Comparison of ENCODE assay signal across 10 cellular contexts in the genomic region with DNA sequence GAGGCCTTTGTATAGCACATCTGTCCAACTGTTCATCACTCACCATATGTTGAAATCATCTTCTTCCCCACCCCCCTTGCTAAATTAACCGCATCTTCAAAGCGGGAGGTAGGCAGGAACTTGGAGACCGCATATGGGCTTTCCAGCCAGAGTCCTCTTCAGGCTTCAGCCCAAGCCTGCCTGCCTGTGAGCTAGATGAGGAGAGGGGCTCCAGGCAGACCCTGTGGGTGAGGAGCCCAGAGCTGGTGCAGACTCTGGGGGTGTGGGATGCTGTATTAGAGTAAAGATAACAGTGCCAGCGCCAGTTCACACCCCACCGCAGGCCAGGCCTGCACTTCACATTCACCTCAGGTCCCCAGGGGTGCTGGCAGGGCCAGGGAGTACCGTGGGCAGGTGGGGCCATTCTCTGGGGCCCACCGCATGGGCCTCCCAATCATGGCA. TPM values are rescaled to one million over a fixed set of nuclear protein-coding genes. Genes with fewer than 3 reads are reported as not detected.
DNase-seq lines count a peak whose midpoint lies in the region; ATAC-seq, FAIRE-seq and TF ChIP-seq lines count a peak whose summit lies in the region.
"Had no signal": no experiment of that assay in that cellular context is flagged by ENCODE, and none has a peak within 500 bp of the region (broad histone marks: within the 10 kb centered on the region; RNA-seq: fewer than 3 reads in every experiment).

No MANE protein-coding gene starts in this region.

- H3K4me3 ChIP-seq in GM23338 (no peak overlapping the region), OCI-LY7 (ENCODE audit: low read depth, low read length, poor library complexity, severe bottlenecking) (no peak overlapping the region), coronary artery (no peak overlapping the region), sigmoid colon (no peak overlapping the region)
- H3K4me3 ChIP-seq: K562 had no signal

- POLR2A ChIA-PET in OCI-LY7 (lab: Charles Lee), result no interaction called here

- TF ChIP-seq CTCF in GM23338 (conservative IDR thresholded peaks at IDR 0.05; ENCODE audit: low read depth in 2 of 2), result no peak
- TF ChIP-seq CTCF in OCI-LY7 (conservative IDR thresholded peaks at IDR 0.05; ENCODE audit: low read length), result no peak
- TF ChIP-seq CTCF in coronary artery (IDR thresholded peaks at IDR 0.05), result no peak
- no peak for TF ChIP-seq CTCF in sigmoid colon (IDR thresholded peaks at IDR 0.05)

- H3K27me3 ChIP-seq in GM23338 (ENCODE audit: insufficient read depth), result no peaks in the 10 kb centered on the region
- no peaks in the 10 kb centered on the region for H3K27me3 ChIP-seq in sigmoid colon

- H4K20me1 ChIP-seq in GM23338 (replicated peaks; ENCODE audit: insufficient read depth) (peaks cover 77% of the 10 kb centered on the region), OCI-LY7 (ENCODE audit: insufficient read depth, low read length) (peaks cover 45% of the 10 kb centered on the region)

- intact Hi-C loops in OCI-LY7 (cut with micrococcal nuclease; ENCODE audit: unreplicated experiment), result no loop called here
- intact Hi-C loops in sigmoid colon (cut with DNase I), result no loop called here
- intact Hi-C loops in sciatic nerve (cut with DNase I), result no loop called here

- H3K36me3 Mint-ChIP-seq in GM23338 (ENCODE audit: low read depth), result peaks cover 43% of the 10 kb centered on the region

- H3K27ac ChIP-seq in GM23338 (ENCODE audit: low read depth) (0 out of 2 replicates have a peak overlapping the region, but pooled peaks have one; percentile 13), OCI-LY7 (ENCODE audit: low read depth, low read length, poor library complexity, severe bottlenecking) (no peak overlapping the region), coronary artery (peak overlapping the region; percentile 2 to 9), sigmoid colon (peak overlapping the region; percentile 74 to 97 (median 96))

- peaks cover 14% of the 10 kb centered on the region for H3K27me3 Mint-ChIP-seq in GM23338 (ENCODE audit: insufficient read depth, low read depth, poor library complexity)

- no peak for TF ChIP-seq POLR2A in sigmoid colon (IDR thresholded peaks at IDR 0.05)
- TF ChIP-seq POLR2A in GM12891 (IDR thresholded peaks at IDR 0.05; ENCODE audit: low read depth, low read length), result no peak

- H3K27ac Mint-ChIP-seq in GM23338, result peak overlapping the region; percentile 5

- H2AFZ ChIP-seq in GM23338 (no peak overlapping the region), OCI-LY7 (ENCODE audit: low read length) (no peak overlapping the region)

- H3K4me1 Mint-ChIP-seq in GM23338, result peaks cover 69% of the 10 kb centered on the region

- WGBS in sigmoid colon, 2 donors, result 52 to 73% methylated on average over 7 of the region's 7 CpGs

- no peak for FAIRE-seq in GM12891 (lab: Jason Lieb, UNC)
- FAIRE-seq: K562, kidney had no signal

- no peak for DNase-seq in GM23338 (ENCODE audit: low spot score)
- DNase-seq in OCI-LY7 (ENCODE audit: low spot score), result no peak
- DNase-seq in coronary artery (ENCODE audit: low spot score), result no peak
- no peak for DNase-seq in sigmoid colon
- no peak for DNase-seq in sciatic nerve (ENCODE audit: low spot score)
- no peak for DNase-seq in GM12891 (ENCODE audit: insufficient read length, low spot score)
- DNase-seq: kidney had no signal

- CTCF ChIA-PET in OCI-LY7 (lab: Charles Lee; ENCODE audit: unreplicated experiment), result no interaction called here

- H3K9me3 Mint-ChIP-seq in GM23338, result peaks cover 23% of the 10 kb centered on the region

- ATAC-seq in GM23338 (no peak), sciatic nerve (no peak), HG03342 (IDR thresholded peaks at IDR 0.05; ENCODE audit: unreplicated experiment) (no peak), GM19351 (IDR thresholded peaks at IDR 0.05; ENCODE audit: unreplicated experiment) (no peak)
- ATAC-seq: K562 had no signal

- TF ChIP-seq EP300 in sigmoid colon (IDR thresholded peaks at IDR 0.05), result no peak

- peaks cover 68% of the 10 kb centered on the region for H3K4me1 ChIP-seq in GM23338 (ENCODE audit: insufficient read depth)
- H3K4me1 ChIP-seq in OCI-LY7 (ENCODE audit: insufficient read depth, low read length, poor library complexity, severe bottlenecking), result peaks cover 51% of the 10 kb centered on the region
- H3K4me1 ChIP-seq in sigmoid colon, result peaks cover 0 to 92% (median 84%) of the 10 kb centered on the region in 4 donors

- no peaks in the 10 kb centered on the region; the same call in 1 of the 2 replicates for H3K9me3 ChIP-seq in OCI-LY7 (ENCODE audit: low read length)
- H3K9me3 ChIP-seq in sigmoid colon, result no peaks in the 10 kb centered on the region

- BruUV-seq in OCI-LY7 (replicated peaks; lab: Mats Ljungman, UMichigan), result no TSS peak

- peaks cover 8% of the 10 kb centered on the region for H3F3A ChIP-seq in GM23338 (replicated peaks; ENCODE audit: low read depth)

- H3K4me2 ChIP-seq in GM23338 (no peak overlapping the region), OCI-LY7 (ENCODE audit: low read length) (peak overlapping the region; percentile 6; the same call in 1 of the 2 replicates)

- H3K79me2 ChIP-seq in GM23338 (replicated peaks; ENCODE audit: insufficient read depth) (peaks cover 100% of the 10 kb centered on the region), OCI-LY7 (ENCODE audit: insufficient read depth, low read depth, low read length) (peaks cover 100% of the 10 kb centered on the region)

- no peaks in the 10 kb centered on the region for H3K9me2 ChIP-seq in GM23338 (ENCODE audit: insufficient read depth)
- H3K9me2 ChIP-seq in OCI-LY7 (ENCODE audit: insufficient read depth, low read length), result no peaks in the 10 kb centered on the region

- H3K4me3 Mint-ChIP-seq in GM23338, result no peak overlapping the region; the same call in 2 of the 3 replicates

- H3K36me3 ChIP-seq in GM23338 (ENCODE audit: insufficient read depth) (0 out of 2 replicates have a peak, but pooled peaks cover 2% of the 10 kb centered on the region), OCI-LY7 (ENCODE audit: insufficient read depth, low read length) (peaks cover 73% of the 10 kb centered on the region), sigmoid colon (no peaks in the 10 kb centered on the region)

TF ChIP-seq in GM23338, 12 proteins besides CTCF, POLR2A, EP300 and RAD21 (continues in another document):
- TF ChIP-seq, protein P1, sequence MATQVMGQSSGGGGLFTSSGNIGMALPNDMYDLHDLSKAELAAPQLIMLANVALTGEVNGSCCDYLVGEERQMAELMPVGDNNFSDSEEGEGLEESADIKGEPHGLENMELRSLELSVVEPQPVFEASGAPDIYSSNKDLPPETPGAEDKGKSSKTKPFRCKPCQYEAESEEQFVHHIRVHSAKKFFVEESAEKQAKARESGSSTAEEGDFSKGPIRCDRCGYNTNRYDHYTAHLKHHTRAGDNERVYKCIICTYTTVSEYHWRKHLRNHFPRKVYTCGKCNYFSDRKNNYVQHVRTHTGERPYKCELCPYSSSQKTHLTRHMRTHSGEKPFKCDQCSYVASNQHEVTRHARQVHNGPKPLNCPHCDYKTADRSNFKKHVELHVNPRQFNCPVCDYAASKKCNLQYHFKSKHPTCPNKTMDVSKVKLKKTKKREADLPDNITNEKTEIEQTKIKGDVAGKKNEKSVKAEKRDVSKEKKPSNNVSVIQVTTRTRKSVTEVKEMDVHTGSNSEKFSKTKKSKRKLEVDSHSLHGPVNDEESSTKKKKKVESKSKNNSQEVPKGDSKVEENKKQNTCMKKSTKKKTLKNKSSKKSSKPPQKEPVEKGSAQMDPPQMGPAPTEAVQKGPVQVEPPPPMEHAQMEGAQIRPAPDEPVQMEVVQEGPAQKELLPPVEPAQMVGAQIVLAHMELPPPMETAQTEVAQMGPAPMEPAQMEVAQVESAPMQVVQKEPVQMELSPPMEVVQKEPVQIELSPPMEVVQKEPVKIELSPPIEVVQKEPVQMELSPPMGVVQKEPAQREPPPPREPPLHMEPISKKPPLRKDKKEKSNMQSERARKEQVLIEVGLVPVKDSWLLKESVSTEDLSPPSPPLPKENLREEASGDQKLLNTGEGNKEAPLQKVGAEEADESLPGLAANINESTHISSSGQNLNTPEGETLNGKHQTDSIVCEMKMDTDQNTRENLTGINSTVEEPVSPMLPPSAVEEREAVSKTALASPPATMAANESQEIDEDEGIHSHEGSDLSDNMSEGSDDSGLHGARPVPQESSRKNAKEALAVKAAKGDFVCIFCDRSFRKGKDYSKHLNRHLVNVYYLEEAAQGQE (IDR thresholded peaks at IDR 0.05; ENCODE audit: unreplicated experiment), result no peak
- no peak for TF ChIP-seq JUNB (IDR thresholded peaks at IDR 0.05; ENCODE audit: unreplicated experiment)

TF ChIP-seq in GM12891, 5 proteins besides CTCF, POLR2A, EP300 and RAD21:
- no peak for TF ChIP-seq SPI1 (IDR thresholded peaks at IDR 0.05; ENCODE audit: low read depth, low read length)
- TF ChIP-seq POLR2AphosphoS5 (IDR thresholded peaks at IDR 0.05; ENCODE audit: low read depth, low read length), result no peak
- TF ChIP-seq POU2F2 (IDR thresholded peaks at IDR 0.05; ENCODE audit: low read depth, low read length), result no peak
- no peak for TF ChIP-seq PAX5 (IDR thresholded peaks at IDR 0.05; ENCODE audit: insufficient read depth, low read length, severe bottlenecking)
- no peak for TF ChIP-seq TAF1 (IDR thresholded peaks at IDR 0.05; ENCODE audit: low read depth, low read length)

RNA-seq across cellular contexts. Expression of gene PRRC2B, which starts 16.2 kb away (rescaled TPM):
- total RNA-seq in GM23338 (2014; rRNA removed; shearing (Covaris generic)), result 171 and 193 TPM in 2 replicates
- 41.4 and 45.0 TPM in 2 replicates for polyA plus RNA-seq in GM23338 (2016; fragmentation: Nextera tagmentation; extraction: Ambion mirVana)
- total RNA-seq in OCI-LY7 (2014; rRNA removed; shearing (Covaris generic)), result 84.2 and 89.4 TPM in 2 replicates
- 210 and 224 TPM in 2 replicates for total RNA-seq in OCI-LY7 (2022)
- 10 to 100 TPM; 62.7 to 98.6 (median 78.9) TPM for total RNA-seq in sigmoid colon
- polyA plus RNA-seq in sigmoid colon, result 10 to 100 TPM; 10.8 to 85.0 (median 13.2) TPM
- total RNA-seq in sciatic nerve, result 252 TPM
- 42.1 TPM for polyA plus RNA-seq in GM12891 (2012; ENCODE audit: low read depth, missing spikeins)
